22 cellular contexts compared by ENCODE assay signal in genomic region chr17:5694507-5694906, GRCh38.
A peak's percentile ranks its signal among the peaks of the same experiment; 100 is the strongest.
DNase-seq lines count a peak whose midpoint lies in the region; ATAC-seq and TF ChIP-seq lines count a peak whose summit lies in the region.
"Had no signal": no experiment of that assay in that cellular context is flagged by ENCODE, and none has a peak within 500 bp of the region (broad histone marks: within the 10 kb centered on the region; RNA-seq: fewer than 3 reads in every experiment).

No MANE protein-coding gene starts in this region.

- no peak for ATAC-seq in effector memory CD8-positive, alpha-beta T cell (replicated peaks)
- ATAC-seq: GM12878, natural killer cell had no signal

- no peak overlapping the region for H3K4me3 Mint-ChIP-seq in activated CD4-positive, alpha-beta T cell treated with anti-CD3 and anti-CD28 coated beads, Interleukin-2, amount 10 ng/mL, durations not matched to agents 24 days and 14 days
- H3K4me3 Mint-ChIP-seq in effector memory CD8-positive, alpha-beta T cell: no peak overlapping the region
- H3K4me3 Mint-ChIP-seq: activated CD4-positive, alpha-beta memory T cell treated with anti-CD3 and anti-CD28 coated beads for 36 hours; activated naive CD4-positive, alpha-beta T cell treated with anti-CD3 and anti-CD28 coated beads for 36 hours; IgD-negative memory B cell; natural killer cell had no signal

- no peak overlapping the region for H3K27ac Mint-ChIP-seq in activated CD4-positive, alpha-beta T cell treated with anti-CD3 and anti-CD28 coated beads, Interleukin-2, amount 10 ng/mL, durations not matched to agents 24 days and 14 days
- H3K27ac Mint-ChIP-seq in effector memory CD8-positive, alpha-beta T cell: no peak overlapping the region
- H3K27ac Mint-ChIP-seq: activated CD4-positive, alpha-beta memory T cell treated with anti-CD3 and anti-CD28 coated beads for 36 hours; activated naive CD4-positive, alpha-beta T cell treated with anti-CD3 and anti-CD28 coated beads for 36 hours; IgD-negative memory B cell; natural killer cell; progenitor cell of endocrine pancreas had no signal

- H3K27ac ChIP-seq in HEK293 (ENCODE audit: extremely low read depth, low read depth, low read length): no peak overlapping the region
- H3K27ac ChIP-seq in effector memory CD4-positive, alpha-beta T cell (ENCODE audit: insufficient read depth, low read length, poor library complexity, severe bottlenecking): no peak overlapping the region
- H3K27ac ChIP-seq: suprapubic skin, VCaP had no signal

- POLR2A ChIA-PET in HEK293 (lab: Yijun Ruan, JAX): no interaction called here

- no peak for TF ChIP-seq CTCF in HEK293 (tag by site-specific recombination; IDR thresholded peaks at IDR 0.05)

- H3K9me3 ChIP-seq in HEK293 (ENCODE audit: control insufficient read depth, insufficient read depth, low read depth, low read length): no peaks in the 10 kb centered on the region; the same call in 1 of the 2 replicates
- H3K9me3 ChIP-seq in effector memory CD4-positive, alpha-beta T cell (ENCODE audit: control insufficient read depth, low read length): no peaks in the 10 kb centered on the region

- H3K27me3 Mint-ChIP-seq in activated CD4-positive, alpha-beta T cell treated with anti-CD3 and anti-CD28 coated beads, Interleukin-2, amount 10 ng/mL, durations not matched to agents 24 days and 14 days: peaks cover 5% of the 10 kb centered on the region
- H3K27me3 Mint-ChIP-seq in effector memory CD8-positive, alpha-beta T cell: peaks cover 25 to 48% of the 10 kb centered on the region in 2 donors

- CTCF ChIA-PET in HEK293 (lab: Yijun Ruan, JAX): interaction anchor here (1.0 to 1.1 kb wide), 2 partner anchors 15 to 27 kb away, joined by 3 read pairs; no protein-coding TSS in a partner anchor

- H3K36me3 ChIP-seq in HEK293 (ENCODE audit: control insufficient read depth in 2 of 2, insufficient read depth in 1 of 2, low read length in 2 of 2): no peaks in the 10 kb centered on the region
- H3K36me3 ChIP-seq in effector memory CD4-positive, alpha-beta T cell (ENCODE audit: control insufficient read depth, insufficient read depth, low read length): no peaks in the 10 kb centered on the region
- H3K36me3 ChIP-seq: suprapubic skin had no signal

- H3K4me1 Mint-ChIP-seq in activated CD4-positive, alpha-beta T cell treated with anti-CD3 and anti-CD28 coated beads, Interleukin-2, amount 10 ng/mL, durations not matched to agents 24 days and 14 days: no peaks in the 10 kb centered on the region
- no peaks in the 10 kb centered on the region for H3K4me1 Mint-ChIP-seq in effector memory CD8-positive, alpha-beta T cell (ENCODE audit: low read depth in 2 of 2)
- H3K4me1 Mint-ChIP-seq: natural killer cell had no signal

- no peaks in the 10 kb centered on the region; the same call in 1 of the 2 replicates for H3K4me1 ChIP-seq in HEK293 (ENCODE audit: control insufficient read depth, insufficient read depth, low read length)
- H3K4me1 ChIP-seq in effector memory CD4-positive, alpha-beta T cell (ENCODE audit: control insufficient read depth, insufficient read depth, low read length, poor library complexity, severe bottlenecking): no peaks in the 10 kb centered on the region
- H3K4me1 ChIP-seq: suprapubic skin had no signal

- no peaks in the 10 kb centered on the region for H3K9me3 Mint-ChIP-seq in activated CD4-positive, alpha-beta T cell treated with anti-CD3 and anti-CD28 coated beads, Interleukin-2, amount 10 ng/mL, durations not matched to agents 24 days and 14 days
- H3K9me3 Mint-ChIP-seq in effector memory CD8-positive, alpha-beta T cell: peaks cover 0 to 2% of the 10 kb centered on the region in 2 donors
- H3K9me3 Mint-ChIP-seq: natural killer cell had no signal

- intact Hi-C loops in activated CD4-positive, alpha-beta T cell treated with anti-CD3 and anti-CD28 coated beads, Interleukin-2, amount 10 ng/mL, durations not matched to agents 24 days and 14 days (cut with micrococcal nuclease): no loop called here

- H3K27me3 ChIP-seq in effector memory CD4-positive, alpha-beta T cell (replicated peaks; ENCODE audit: control insufficient read depth, insufficient read depth, low read length, poor library complexity, severe bottlenecking): no peaks in the 10 kb centered on the region

- no peaks in the 10 kb centered on the region for H3K36me3 Mint-ChIP-seq in activated CD4-positive, alpha-beta T cell treated with anti-CD3 and anti-CD28 coated beads, Interleukin-2, amount 10 ng/mL, durations not matched to agents 24 days and 14 days (ENCODE audit: low read depth)
- no peaks in the 10 kb centered on the region for H3K36me3 Mint-ChIP-seq in effector memory CD8-positive, alpha-beta T cell (ENCODE audit: insufficient read depth)
- H3K36me3 Mint-ChIP-seq: activated CD4-positive, alpha-beta memory T cell treated with anti-CD3 and anti-CD28 coated beads for 36 hours; IgD-negative memory B cell; natural killer cell had no signal

- DNase-seq in DMS79 treated with DMSO at 0.1 percent for 48 hours (lab: John Stamatoyannopoulos, UW) (peak; percentile 65), NCI-H82 treated with DMSO at 0.1 percent for 48 hours (lab: John Stamatoyannopoulos, UW; ENCODE audit: unreplicated experiment) (peak; percentile 75), left kidney (ENCODE audit: low read depth, low spot score) (peak; percentile 88)
- DNase-seq in stimulated activated CD4-positive, alpha-beta T cell treated with anti-CD3 and anti-CD28 coated beads, Interleukin-4, amount 100 ng/mL, for 1 hour: no peak
- no peak for DNase-seq in effector memory CD4-positive, alpha-beta T cell
- DNase-seq in activated CD4-positive, alpha-beta T cell treated with anti-CD3 and anti-CD28 coated beads, Interleukin-2, amount 10 ng/mL, durations not matched to agents 24 days and 14 days: no peak
- no peak for DNase-seq in effector memory CD8-positive, alpha-beta T cell
- DNase-seq: activated CD4-positive, alpha-beta memory T cell treated with anti-CD3 and anti-CD28 coated beads for 36 hours; activated naive CD4-positive, alpha-beta T cell treated with anti-CD3 and anti-CD28 coated beads for 36 hours; activated T-cell treated with anti-CD3 and anti-CD28 coated beads, Interleukin-2, amount 50 U/mL, for 1 hour; cerebellar nuclear complex; effector CD8-positive, alpha-beta T cell; head of caudate nucleus; natural killer cell; SHP77 treated with DMSO at 0.1 percent for 48 hours; T-helper 1 cell had no signal

- no peak overlapping the region for H3K4me3 ChIP-seq in HEK293 (ENCODE audit: low read depth, low read length)
- no peak overlapping the region for H3K4me3 ChIP-seq in effector memory CD4-positive, alpha-beta T cell (ENCODE audit: insufficient read depth, low read depth, low read length, poor library complexity, severe bottlenecking)
- H3K4me3 ChIP-seq: GM12878, suprapubic skin had no signal

TF ChIP-seq in HEK293, 187 proteins besides CTCF, POLR2A, EP300 and RAD21:
- peak; percentile 41; the same call in 1 of the 2 replicates for TF ChIP-seq FEZF1 (tag by site-specific recombination; IDR thresholded peaks at IDR 0.05)
- no peak for TF ChIP-seq ZBTB8A (tag by site-specific recombination; IDR thresholded peaks at IDR 0.05)

Comparison
In these comparisons a context has a peak if more than half of its experiments do, and no peak if none do; other contexts are left out.
1. DNase-seq: peak in DMS79 treated with DMSO at 0.1 percent for 48 hours (single experiment), NCI-H82 treated with DMSO at 0.1 percent for 48 hours (single experiment) and left kidney (single experiment); none in stimulated activated CD4-positive, alpha-beta T cell treated with anti-CD3 and anti-CD28 coated beads, Interleukin-4, amount 100 ng/mL, for 1 hour (single experiment), effector memory CD4-positive, alpha-beta T cell (0 of 3), activated CD4-positive, alpha-beta T cell treated with anti-CD3 and anti-CD28 coated beads, Interleukin-2, amount 10 ng/mL, durations not matched to agents 24 days and 14 days (single experiment) and effector memory CD8-positive, alpha-beta T cell (0 of 3).